8 cellular contexts compared by ENCODE assay signal in genomic region chr1:198657550-198658064, GRCh38. TPM values are rescaled to one million over a fixed set of nuclear protein-coding genes. Genes with fewer than 3 reads are reported as not detected.
DNase-seq lines count a peak whose midpoint lies in the region; ATAC-seq and TF ChIP-seq lines count a peak whose summit lies in the region.

No MANE protein-coding gene starts in this region.

- no peak for TF ChIP-seq CTCF in mucosa of descending colon (IDR thresholded peaks at IDR 0.05)

- H3K4me1 Mint-ChIP-seq in activated naive CD4-positive, alpha-beta T cell treated with anti-CD3 and anti-CD28 coated beads, Interleukin-2, amount 50 U/mL, for 24 hours = peaks cover 76% of the 10 kb centered on the region

- H3K27ac Mint-ChIP-seq in activated naive CD4-positive, alpha-beta T cell treated with anti-CD3 and anti-CD28 coated beads, Interleukin-2, amount 50 U/mL, for 24 hours = peak overlapping the region; percentile 99

- no peaks in the 10 kb centered on the region for H3K36me3 ChIP-seq in mucosa of descending colon (ENCODE audit: low read depth)

- DNase-seq in GM03348 (ENCODE audit: low spot score) = peak; percentile 71
- DNase-seq in M059J (ENCODE audit: low read depth) = peak; percentile 99
- no peak for DNase-seq in mucosa of descending colon
- no peak for DNase-seq in NCI-H524 treated with DMSO at 0.1 percent for 48 hours (lab: John Stamatoyannopoulos, UW)
- no peak for DNase-seq in ureter (ENCODE audit: low spot score)
- no peak for DNase-seq in NCI-H2227 (lab: John Stamatoyannopoulos, UW; ENCODE audit: unreplicated experiment)

- no peak overlapping the region for H3K4me3 ChIP-seq in mucosa of descending colon

- peak overlapping the region; percentile 88 for H3K4me3 Mint-ChIP-seq in activated naive CD4-positive, alpha-beta T cell treated with anti-CD3 and anti-CD28 coated beads, Interleukin-2, amount 50 U/mL, for 24 hours

- H3K9me3 Mint-ChIP-seq in activated naive CD4-positive, alpha-beta T cell treated with anti-CD3 and anti-CD28 coated beads, Interleukin-2, amount 50 U/mL, for 24 hours = no peaks in the 10 kb centered on the region

- intact Hi-C loops in mucosa of descending colon (cut with DNase I, micrococcal nuclease) = no loop called here

- ATAC-seq in GM21737 (IDR thresholded peaks at IDR 0.05; ENCODE audit: unreplicated experiment) (peak; percentile 50), mucosa of descending colon (peak; percentile 40)

- no peaks in the 10 kb centered on the region for H3K27me3 Mint-ChIP-seq in activated naive CD4-positive, alpha-beta T cell treated with anti-CD3 and anti-CD28 coated beads, Interleukin-2, amount 50 U/mL, for 24 hours

- no peaks in the 10 kb centered on the region for H3K9me3 ChIP-seq in mucosa of descending colon

- peaks cover 6% of the 10 kb centered on the region for H3K4me1 ChIP-seq in mucosa of descending colon (ENCODE audit: low read depth)

- peaks cover 14% of the 10 kb centered on the region for H3K36me3 Mint-ChIP-seq in activated naive CD4-positive, alpha-beta T cell treated with anti-CD3 and anti-CD28 coated beads, Interleukin-2, amount 50 U/mL, for 24 hours

RNA-seq across cellular contexts. Expression of gene PTPRC, which starts 18.8 kb away (rescaled TPM):
- 0.49 and 4.5 TPM in 2 replicates for total RNA-seq in M059J (2014; rRNA removed; shearing (Covaris generic))
- total RNA-seq in mucosa of descending colon (10 to 100 TPM; 17.9 to 29.4 (median 18.0) TPM), ureter (35.1 TPM)

Comparison
In these comparisons a context has a peak if more than half of its experiments do, and no peak if none do; other contexts are left out.
1. DNase-seq: peak in GM03348 (single experiment) and M059J (single experiment); none in mucosa of descending colon (0 of 3), NCI-H524 treated with DMSO at 0.1 percent for 48 hours (single experiment), ureter (single experiment) and NCI-H2227 (single experiment).